1 cellular context compared by ENCODE assay signal in the genomic region with DNA sequence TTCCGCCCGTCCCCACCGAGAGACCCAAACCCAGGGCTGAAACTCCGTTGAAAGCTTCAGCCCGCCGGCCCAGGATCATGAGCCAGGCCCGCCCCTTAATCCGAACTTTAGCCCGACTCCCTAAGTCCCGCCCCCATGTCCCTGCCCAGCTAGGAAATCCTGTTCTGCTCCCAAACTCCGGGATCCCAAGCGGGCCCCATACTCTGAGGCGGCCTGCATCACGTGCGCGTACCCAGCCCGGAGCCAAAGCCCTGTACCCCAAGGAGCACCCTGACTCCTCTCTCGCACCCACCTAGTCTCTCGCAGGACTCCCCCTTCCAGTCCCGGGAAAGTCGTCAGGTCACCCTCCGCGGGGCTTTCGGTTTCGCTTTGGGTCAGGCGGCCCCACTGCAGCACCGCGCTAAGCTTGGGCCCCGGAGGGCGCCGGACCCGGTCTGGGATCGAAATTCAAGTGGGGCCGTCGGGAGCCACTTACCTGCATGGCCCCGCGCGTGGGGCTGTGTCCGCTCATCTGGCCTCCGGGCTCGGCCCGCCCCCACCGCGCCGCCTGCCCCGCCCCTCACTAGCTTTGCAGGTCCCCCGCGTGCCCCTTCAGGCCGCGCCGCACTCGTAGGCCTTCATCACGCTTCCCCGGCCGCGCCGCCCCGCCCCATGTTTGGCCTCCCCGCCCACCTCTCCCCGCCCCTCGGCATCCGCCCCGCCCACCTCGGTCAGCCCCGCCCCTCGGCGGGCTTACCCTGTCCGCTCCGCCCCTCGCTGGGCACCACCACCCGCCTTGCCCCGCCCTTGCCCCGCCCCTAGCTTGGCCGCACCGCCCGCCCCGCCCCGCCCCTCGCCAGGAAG.
A peak's percentile ranks its signal among the peaks of the same experiment; 100 is the strongest.
TF ChIP-seq lines count a peak whose summit lies in the region.

A gene (minus strand): TSS at position 629 of the 843 bp plus-strand sequence. CDS start 118 bp downstream, at position 511.

TF ChIP-seq in K562, 482 proteins besides CTCF, POLR2A, EP300 and RAD21 (continued from another document):
- no peak for TF ChIP-seq NFE2 (IDR thresholded peaks at IDR 0.05; ENCODE audit: low read depth)
- TF ChIP-seq, protein P1, sequence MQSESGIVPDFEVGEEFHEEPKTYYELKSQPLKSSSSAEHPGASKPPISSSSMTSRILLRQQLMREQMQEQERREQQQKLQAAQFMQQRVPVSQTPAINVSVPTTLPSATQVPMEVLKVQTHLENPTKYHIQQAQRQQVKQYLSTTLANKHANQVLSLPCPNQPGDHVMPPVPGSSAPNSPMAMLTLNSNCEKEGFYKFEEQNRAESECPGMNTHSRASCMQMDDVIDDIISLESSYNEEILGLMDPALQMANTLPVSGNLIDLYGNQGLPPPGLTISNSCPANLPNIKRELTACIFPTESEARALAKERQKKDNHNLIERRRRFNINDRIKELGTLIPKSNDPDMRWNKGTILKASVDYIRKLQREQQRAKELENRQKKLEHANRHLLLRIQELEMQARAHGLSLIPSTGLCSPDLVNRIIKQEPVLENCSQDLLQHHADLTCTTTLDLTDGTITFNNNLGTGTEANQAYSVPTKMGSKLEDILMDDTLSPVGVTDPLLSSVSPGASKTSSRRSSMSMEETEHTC (IDR thresholded peaks at IDR 0.05) = no peak
- no peak for TF ChIP-seq MEF2A (IDR thresholded peaks at IDR 0.05; ENCODE audit: control insufficient read depth, low read depth, low read length)
- TF ChIP-seq NEUROD1 (IDR thresholded peaks at IDR 0.05; ENCODE audit: borderline replicate concordance, low read depth, low read length, partially characterized antibody) = no peak
- no peak for TF ChIP-seq ZNF699 (CRISPR knock-in tag; IDR thresholded peaks at IDR 0.05; ENCODE audit: insufficient replicate concordance)
- peak; percentile 50; the same call in 1 of the 2 replicates for TF ChIP-seq SMARCE1 (IDR thresholded peaks at IDR 0.05)
- TF ChIP-seq ZNF3 (CRISPR knock-in tag; IDR thresholded peaks at IDR 0.05) = no peak
- no peak for TF ChIP-seq ZC3H11A (IDR thresholded peaks at IDR 0.05; ENCODE audit: low read depth, low read length)
- TF ChIP-seq, protein P2, sequence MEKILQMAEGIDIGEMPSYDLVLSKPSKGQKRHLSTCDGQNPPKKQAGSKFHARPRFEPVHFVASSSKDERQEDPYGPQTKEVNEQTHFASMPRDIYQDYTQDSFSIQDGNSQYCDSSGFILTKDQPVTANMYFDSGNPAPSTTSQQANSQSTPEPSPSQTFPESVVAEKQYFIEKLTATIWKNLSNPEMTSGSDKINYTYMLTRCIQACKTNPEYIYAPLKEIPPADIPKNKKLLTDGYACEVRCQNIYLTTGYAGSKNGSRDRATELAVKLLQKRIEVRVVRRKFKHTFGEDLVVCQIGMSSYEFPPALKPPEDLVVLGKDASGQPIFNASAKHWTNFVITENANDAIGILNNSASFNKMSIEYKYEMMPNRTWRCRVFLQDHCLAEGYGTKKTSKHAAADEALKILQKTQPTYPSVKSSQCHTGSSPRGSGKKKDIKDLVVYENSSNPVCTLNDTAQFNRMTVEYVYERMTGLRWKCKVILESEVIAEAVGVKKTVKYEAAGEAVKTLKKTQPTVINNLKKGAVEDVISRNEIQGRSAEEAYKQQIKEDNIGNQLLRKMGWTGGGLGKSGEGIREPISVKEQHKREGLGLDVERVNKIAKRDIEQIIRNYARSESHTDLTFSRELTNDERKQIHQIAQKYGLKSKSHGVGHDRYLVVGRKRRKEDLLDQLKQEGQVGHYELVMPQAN (IDR thresholded peaks at IDR 0.05; ENCODE audit: borderline replicate concordance) = peak; percentile 67; the same call in 1 of the 2 replicates
- TF ChIP-seq ARNT (IDR thresholded peaks at IDR 0.05) = no peak
- no peak for TF ChIP-seq BRD9 (IDR thresholded peaks at IDR 0.05; ENCODE audit: low read depth, partially characterized antibody)
- no peak for TF ChIP-seq SNRNP70 (optimal IDR thresholded peaks at IDR 0.05; ENCODE audit: low read depth, low read length)
- 0 out of 2 replicates have a peak, but pooled peaks have one; percentile 23 for TF ChIP-seq MTA3 (IDR thresholded peaks at IDR 0.05; ENCODE audit: borderline replicate concordance)
- no peak for TF ChIP-seq ARID1B (IDR thresholded peaks at IDR 0.05)
- no peak for TF ChIP-seq FOXP1 (CRISPR knock-in tag; IDR thresholded peaks at IDR 0.05)
- no peak for TF ChIP-seq BCOR (IDR thresholded peaks at IDR 0.05)
- TF ChIP-seq ZNF253 (CRISPR knock-in tag; conservative IDR thresholded peaks at IDR 0.05) = no peak
- TF ChIP-seq SMARCB1 (IDR thresholded peaks at IDR 0.05; ENCODE audit: insufficient read length, low read depth) = no peak
- TF ChIP-seq HCFC1 (IDR thresholded peaks at IDR 0.05; ENCODE audit: low read depth, low read length) = 0 out of 2 replicates have a peak, but pooled peaks have one; percentile 16
- 0 out of 2 replicates have a peak, but pooled peaks have one; percentile 9 for TF ChIP-seq MBD2 (IDR thresholded peaks at IDR 0.05; ENCODE audit: borderline replicate concordance, low read depth)
- no peak for TF ChIP-seq U2AF2 (optimal IDR thresholded peaks at IDR 0.05; ENCODE audit: low read depth, low read length)
- TF ChIP-seq CAMTA2 (CRISPR knock-in tag; conservative IDR thresholded peaks at IDR 0.05) = no peak
- TF ChIP-seq, protein P3, sequence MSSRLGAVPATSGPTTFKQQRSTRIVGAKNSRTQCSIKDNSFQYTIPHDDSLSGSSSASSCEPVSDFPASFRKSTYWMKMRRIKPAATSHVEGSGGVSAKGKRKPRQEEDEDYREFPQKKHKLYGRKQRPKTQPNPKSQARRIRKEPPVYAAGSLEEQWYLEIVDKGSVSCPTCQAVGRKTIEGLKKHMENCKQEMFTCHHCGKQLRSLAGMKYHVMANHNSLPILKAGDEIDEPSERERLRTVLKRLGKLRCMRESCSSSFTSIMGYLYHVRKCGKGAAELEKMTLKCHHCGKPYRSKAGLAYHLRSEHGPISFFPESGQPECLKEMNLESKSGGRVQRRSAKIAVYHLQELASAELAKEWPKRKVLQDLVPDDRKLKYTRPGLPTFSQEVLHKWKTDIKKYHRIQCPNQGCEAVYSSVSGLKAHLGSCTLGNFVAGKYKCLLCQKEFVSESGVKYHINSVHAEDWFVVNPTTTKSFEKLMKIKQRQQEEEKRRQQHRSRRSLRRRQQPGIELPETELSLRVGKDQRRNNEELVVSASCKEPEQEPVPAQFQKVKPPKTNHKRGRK (tag; IDR thresholded peaks at IDR 0.05) = no peak
- TF ChIP-seq, protein P4, sequence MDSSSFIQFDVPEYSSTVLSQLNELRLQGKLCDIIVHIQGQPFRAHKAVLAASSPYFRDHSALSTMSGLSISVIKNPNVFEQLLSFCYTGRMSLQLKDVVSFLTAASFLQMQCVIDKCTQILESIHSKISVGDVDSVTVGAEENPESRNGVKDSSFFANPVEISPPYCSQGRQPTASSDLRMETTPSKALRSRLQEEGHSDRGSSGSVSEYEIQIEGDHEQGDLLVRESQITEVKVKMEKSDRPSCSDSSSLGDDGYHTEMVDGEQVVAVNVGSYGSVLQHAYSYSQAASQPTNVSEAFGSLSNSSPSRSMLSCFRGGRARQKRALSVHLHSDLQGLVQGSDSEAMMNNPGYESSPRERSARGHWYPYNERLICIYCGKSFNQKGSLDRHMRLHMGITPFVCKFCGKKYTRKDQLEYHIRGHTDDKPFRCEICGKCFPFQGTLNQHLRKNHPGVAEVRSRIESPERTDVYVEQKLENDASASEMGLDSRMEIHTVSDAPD (CRISPR knock-in tag; IDR thresholded peaks at IDR 0.05) = no peak
- TF ChIP-seq ZNF121 (CRISPR knock-in tag; conservative IDR thresholded peaks at IDR 0.05) = no peak
- TF ChIP-seq OTX1 (CRISPR knock-in tag; IDR thresholded peaks at IDR 0.05) = no peak
- TF ChIP-seq NRF1 (conservative IDR thresholded peaks at IDR 0.05 in 1 of 2, IDR thresholded peaks at IDR 0.05 in 1 of 2) = peak in 1 of 2 experiments; percentile 23; a peak in 1 of 4 replicates
- TF ChIP-seq CTBP1 (IDR thresholded peaks at IDR 0.05; ENCODE audit: borderline replicate concordance) = peak; percentile 17; the same call in 1 of the 2 replicates
- TF ChIP-seq GATAD2A (IDR thresholded peaks at IDR 0.05) = no peak
- no peak for TF ChIP-seq SPI1 (IDR thresholded peaks at IDR 0.05; ENCODE audit: borderline replicate concordance, low read depth, low read length)
- TF ChIP-seq, protein P5, sequence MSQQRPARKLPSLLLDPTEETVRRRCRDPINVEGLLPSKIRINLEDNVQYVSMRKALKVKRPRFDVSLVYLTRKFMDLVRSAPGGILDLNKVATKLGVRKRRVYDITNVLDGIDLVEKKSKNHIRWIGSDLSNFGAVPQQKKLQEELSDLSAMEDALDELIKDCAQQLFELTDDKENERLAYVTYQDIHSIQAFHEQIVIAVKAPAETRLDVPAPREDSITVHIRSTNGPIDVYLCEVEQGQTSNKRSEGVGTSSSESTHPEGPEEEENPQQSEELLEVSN (IDR thresholded peaks at IDR 0.05; ENCODE audit: borderline replicate concordance in 1 of 2, extremely low read depth in 1 of 2, insufficient read depth in 1 of 2, insufficient read length in 1 of 2, low read depth in 1 of 2, low read length in 1 of 2, poor library complexity in 1 of 2, severe bottlenecking in 1 of 2) = peak in 1 of 2 experiments; percentile 44
- no peak for TF ChIP-seq ZNF165 (CRISPR knock-in tag; IDR thresholded peaks at IDR 0.05; ENCODE audit: borderline replicate concordance)
- peak; percentile 30; the same call in 1 of the 2 replicates for TF ChIP-seq ZBTB7A (IDR thresholded peaks at IDR 0.05; ENCODE audit: borderline replicate concordance, control insufficient read depth, low read depth, low read length)
- TF ChIP-seq SNIP1 (IDR thresholded peaks at IDR 0.05; ENCODE audit: low read depth) = no peak
- no peak for TF ChIP-seq RBM14 (IDR thresholded peaks at IDR 0.05; ENCODE audit: borderline replicate concordance, insufficient read depth, low read depth, low read length)
- TF ChIP-seq PHB (CRISPR knock-in tag; IDR thresholded peaks at IDR 0.05) = no peak
- TF ChIP-seq CBFA2T3 (IDR thresholded peaks at IDR 0.05) = no peak
- TF ChIP-seq KLF6 (CRISPR knock-in tag; IDR thresholded peaks at IDR 0.05; ENCODE audit: borderline replicate concordance) = no peak
- TF ChIP-seq TAF9B (IDR thresholded peaks at IDR 0.05; ENCODE audit: partially characterized antibody) = peak; percentile 30
- no peak for TF ChIP-seq PRPF4 (IDR thresholded peaks at IDR 0.05; ENCODE audit: insufficient read depth, low read depth, low read length, poor library complexity, severe bottlenecking)
- TF ChIP-seq, protein P6, sequence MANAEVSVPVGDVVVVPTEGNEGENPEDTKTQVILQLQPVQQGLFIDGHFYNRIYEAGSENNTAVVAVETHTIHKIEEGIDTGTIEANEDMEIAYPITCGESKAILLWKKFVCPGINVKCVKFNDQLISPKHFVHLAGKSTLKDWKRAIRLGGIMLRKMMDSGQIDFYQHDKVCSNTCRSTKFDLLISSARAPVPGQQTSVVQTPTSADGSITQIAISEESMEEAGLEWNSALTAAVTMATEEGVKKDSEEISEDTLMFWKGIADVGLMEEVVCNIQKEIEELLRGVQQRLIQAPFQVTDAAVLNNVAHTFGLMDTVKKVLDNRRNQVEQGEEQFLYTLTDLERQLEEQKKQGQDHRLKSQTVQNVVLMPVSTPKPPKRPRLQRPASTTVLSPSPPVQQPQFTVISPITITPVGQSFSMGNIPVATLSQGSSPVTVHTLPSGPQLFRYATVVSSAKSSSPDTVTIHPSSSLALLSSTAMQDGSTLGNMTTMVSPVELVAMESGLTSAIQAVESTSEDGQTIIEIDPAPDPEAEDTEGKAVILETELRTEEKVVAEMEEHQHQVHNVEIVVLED (CRISPR knock-in tag; IDR thresholded peaks at IDR 0.05) = no peak
- peak; percentile 62 for TF ChIP-seq ESRRA (IDR thresholded peaks at IDR 0.05; ENCODE audit: borderline replicate concordance, low read depth)
- TF ChIP-seq NFATC3 (IDR thresholded peaks at IDR 0.05) = no peak
- no peak for TF ChIP-seq NCOR1 (IDR thresholded peaks at IDR 0.05)
- TF ChIP-seq NR2C1 (IDR thresholded peaks at IDR 0.05) = peak; percentile 57
- 0 out of 2 replicates have a peak, but pooled peaks have one; percentile 45 for TF ChIP-seq NR2C1 (tag; IDR thresholded peaks at IDR 0.05)
- TF ChIP-seq RCOR1 (IDR thresholded peaks at IDR 0.05; ENCODE audit: borderline replicate concordance in 1 of 2, low read depth in 2 of 2, low read length in 2 of 2) = no peak
- peak; percentile 51 for TF ChIP-seq CXXC5 (CRISPR knock-in tag; IDR thresholded peaks at IDR 0.05)
- no peak for TF ChIP-seq ZNF232 (CRISPR knock-in tag; IDR thresholded peaks at IDR 0.05)
